ENCODE assay signal across 17 cellular contexts in the genomic region with DNA sequence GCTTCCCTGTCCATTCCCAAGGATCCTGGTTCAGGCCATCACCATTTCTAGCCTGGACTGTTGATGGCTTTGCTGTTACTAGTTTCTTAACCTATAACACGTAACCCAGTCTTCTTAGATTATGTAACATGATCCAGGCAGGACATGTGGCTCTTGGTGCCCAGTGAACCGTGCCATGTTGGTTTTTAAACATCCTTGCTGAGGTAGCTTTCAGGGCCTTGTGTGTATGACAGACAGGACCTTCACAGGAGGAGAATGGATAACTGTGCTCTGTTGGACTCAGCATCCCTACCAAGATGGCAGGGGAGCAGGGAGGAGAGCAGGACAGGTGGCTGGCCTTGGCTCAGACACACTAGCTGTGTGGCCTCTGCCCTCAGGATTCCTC. TPM values are rescaled to one million over a fixed set of nuclear protein-coding genes. Genes with fewer than 3 reads are reported as not detected.
A peak's percentile ranks its signal among the peaks of the same experiment; 100 is the strongest.
DNase-seq lines count a peak whose midpoint lies in the region; ATAC-seq, FAIRE-seq and TF ChIP-seq lines count a peak whose summit lies in the region.
"Had no signal": no experiment of that assay in that cellular context is flagged by ENCODE, and none has a peak within 500 bp of the region (broad histone marks: within the 10 kb centered on the region; RNA-seq: fewer than 3 reads in every experiment).

No MANE protein-coding gene starts in this region.

- TF ChIP-seq CTCF in adrenal gland (IDR thresholded peaks at IDR 0.05), result no peak
- no peak for TF ChIP-seq CTCF in prostate gland (IDR thresholded peaks at IDR 0.05)

- H3K27me3 ChIP-seq in adrenal gland (no peaks in the 10 kb centered on the region), prostate gland (replicated peaks; ENCODE audit: insufficient read depth) (no peaks in the 10 kb centered on the region)
- H3K27me3 ChIP-seq: body of pancreas, MG63, spleen had no signal

- 87 to 95% (median 90%) methylated on average over 2 of the region's 2 CpGs for WGBS in adrenal gland, 4 donors
- WGBS in prostate gland, result 83% methylated on average over 2 of the region's 2 CpGs

- DNase-seq in COLO668 (lab: John Stamatoyannopoulos, UW; ENCODE audit: unreplicated experiment) (peak; percentile 37), GM18507 (ENCODE audit: extremely low spot score, insufficient read length, low read depth) (no peak), adrenal gland (no peak), prostate gland (ENCODE audit: low spot score) (no peak), NCI-H1694 treated with DMSO at 0.1 percent for 48 hours (lab: John Stamatoyannopoulos, UW) (no peak), middle frontal gyrus (ENCODE audit: extremely low spot score, low spot score) (no peak)
- DNase-seq: activated CD4-positive, CD25-positive, alpha-beta regulatory T cell; activated CD8-positive, alpha-beta memory T cell treated with anti-CD3 and anti-CD28 coated beads, Interleukin-2, amount 10 ng/mL, durations not matched to agents 7 days and 5 days; activated naive CD4-positive, alpha-beta T cell treated with Interleukin-2 at 50 U/mL for 16 hours; effector memory CD8-positive, alpha-beta T cell; mesendoderm; MG63; NCI-H2227 treated with DMSO at 0.1 percent for 48 hours; spleen; SW 1271 had no signal

- TF ChIP-seq POLR2A in adrenal gland (IDR thresholded peaks at IDR 0.05), result no peak
- TF ChIP-seq POLR2A in prostate gland (IDR thresholded peaks at IDR 0.05), result no peak

- H3K4me1 ChIP-seq in adrenal gland (replicated peaks in 1 of 2), result peaks cover 36 to 40% of the 10 kb centered on the region in 2 donors
- no peaks in the 10 kb centered on the region for H3K4me1 ChIP-seq in prostate gland (replicated peaks)
- H3K4me1 ChIP-seq: body of pancreas had no signal

- FAIRE-seq in GM18507 (lab: Jason Lieb, UNC), result peak; percentile 58

- intact Hi-C loops in adrenal gland (cut with DNase I), result no loop called here
- intact Hi-C loops in prostate gland (cut with DNase I), result no loop called here

- no peak overlapping the region for H3K4me3 ChIP-seq in adrenal gland
- no peak overlapping the region for H3K4me3 ChIP-seq in prostate gland
- H3K4me3 ChIP-seq: body of pancreas, MG63, spleen had no signal

- H3K9me3 ChIP-seq in adrenal gland (replicated peaks in 1 of 3) (no peaks in the 10 kb centered on the region), prostate gland (no peaks in the 10 kb centered on the region)
- H3K9me3 ChIP-seq: body of pancreas, MG63 had no signal

- ATAC-seq in HG02970 (IDR thresholded peaks at IDR 0.05; ENCODE audit: low FRiP score, unreplicated experiment), result no peak
- ATAC-seq: activated CD8-positive, alpha-beta memory T cell treated with anti-CD3 and anti-CD28 coated beads, Interleukin-2, amount 10 ng/mL, durations not matched to agents 7 days and 5 days; body of pancreas; effector memory CD8-positive, alpha-beta T cell had no signal

- H3K27ac ChIP-seq in adrenal gland (peak overlapping the region in 3 of 5 donors; percentile 51 to 77 (median 66)), prostate gland (peak overlapping the region; percentile 56 to 60)
- H3K27ac ChIP-seq: body of pancreas had no signal

- H3K36me3 ChIP-seq in adrenal gland (replicated peaks in 1 of 2) (no peaks in the 10 kb centered on the region), prostate gland (no peaks in the 10 kb centered on the region)
- H3K36me3 ChIP-seq: MG63 had no signal

RNA-seq across cellular contexts. Expression of gene PANK2, which starts 46.8 kb away (rescaled TPM):
- total RNA-seq in adrenal gland (10 to 100 TPM; 32.5 to 70.1 (median 47.5) TPM), prostate gland (10 to 100 TPM; 49.7 to 53.9 TPM)
- 10 to 100 TPM; 34.3 to 58.0 (median 44.7) TPM for polyA plus RNA-seq in adrenal gland
